Comparison of ENCODE assay signal across 8 cellular contexts in the genomic region with DNA sequence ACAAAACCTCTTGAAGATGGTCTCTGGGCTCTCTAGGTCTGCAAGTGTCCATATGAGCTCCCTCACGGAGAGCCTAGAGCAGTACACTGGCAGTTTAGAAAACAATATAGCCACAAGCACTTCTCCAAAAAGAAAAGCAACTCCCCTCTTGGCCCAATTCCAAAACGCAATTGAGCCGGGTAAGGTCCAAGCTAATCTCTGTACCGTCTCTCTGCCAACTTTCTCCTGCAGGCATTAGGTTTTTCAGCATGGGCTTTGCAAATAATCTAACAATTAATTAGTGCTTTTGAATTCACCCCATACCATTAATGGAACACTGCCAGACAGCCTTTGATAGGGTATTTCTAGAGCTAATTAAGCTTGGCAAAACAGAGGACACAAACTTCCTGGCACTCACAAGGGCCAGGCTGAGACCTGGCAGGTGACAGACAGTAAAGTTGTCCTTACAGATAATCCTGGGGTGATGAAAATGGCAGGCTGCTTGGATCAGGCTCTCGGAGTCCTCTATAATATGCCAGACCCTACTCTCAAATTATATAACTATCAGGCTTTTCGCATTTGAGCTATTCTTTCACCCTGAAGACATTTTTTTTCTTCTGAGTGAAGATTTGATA. TPM values are rescaled to one million over a fixed set of nuclear protein-coding genes. Genes with fewer than 3 reads are reported as not detected.
A peak's percentile ranks its signal among the peaks of the same experiment; 100 is the strongest.
DNase-seq lines count a peak whose midpoint lies in the region; ATAC-seq, FAIRE-seq and TF ChIP-seq lines count a peak whose summit lies in the region.

No MANE protein-coding gene starts in this region.

- H3K4me1 ChIP-seq in parathyroid adenoma = peaks cover 10% of the 10 kb centered on the region

- H3K4me2 ChIP-seq in parathyroid adenoma (ENCODE audit: low read length) = no peak overlapping the region

- H2AFZ ChIP-seq in parathyroid adenoma = peak overlapping the region; percentile 39

- H3K4me3 ChIP-seq in parathyroid adenoma (ENCODE audit: low read depth, low read length) = no peak overlapping the region

- no peak for TF ChIP-seq CTCF in parathyroid adenoma (IDR thresholded peaks at IDR 0.05)

- ATAC-seq in HG02973 (IDR thresholded peaks at IDR 0.05; ENCODE audit: unreplicated experiment) (no peak), GM19328 (IDR thresholded peaks at IDR 0.05; ENCODE audit: unreplicated experiment) (no peak)

- no peaks in the 10 kb centered on the region for H3K27me3 ChIP-seq in parathyroid adenoma (ENCODE audit: control insufficient read depth, insufficient read depth, low read length)

- no peaks in the 10 kb centered on the region for H3K9me3 ChIP-seq in parathyroid adenoma (ENCODE audit: control insufficient read depth, low read length)

- H3K36me3 ChIP-seq in parathyroid adenoma (ENCODE audit: control insufficient read depth, insufficient read depth, low read length) = no peaks in the 10 kb centered on the region

- TF ChIP-seq POLR2A in GM12891 (IDR thresholded peaks at IDR 0.05; ENCODE audit: low read depth, low read length) = no peak

- DNase-seq in GM12891 (ENCODE audit: insufficient read length, low spot score) (peak; percentile 27), NCI-H446 (lab: John Stamatoyannopoulos, UW) (peak; percentile 82 to 96), GDM1 (lab: John Stamatoyannopoulos, UW) (no peak)
- DNase-seq in activated T-cell treated with anti-CD3 and anti-CD28 coated beads, Interleukin-2, amount 50 U/mL, for 48 hours = no peak

- H3K27ac ChIP-seq in parathyroid adenoma = peak overlapping the region; percentile 43

- H3K79me2 ChIP-seq in parathyroid adenoma = no peaks in the 10 kb centered on the region

- FAIRE-seq in GM12891 (lab: Jason Lieb, UNC) (peak; percentile 35), endometrium (lab: Jason Lieb, UNC) (peak; percentile 80)

- no peak overlapping the region for H3K9ac ChIP-seq in parathyroid adenoma

TF ChIP-seq in GM12891, 5 proteins besides CTCF, POLR2A, EP300 and RAD21:
- TF ChIP-seq SPI1 (IDR thresholded peaks at IDR 0.05; ENCODE audit: low read depth, low read length) (peak; percentile 53; the same call in 1 of the 2 replicates), POU2F2 (IDR thresholded peaks at IDR 0.05; ENCODE audit: low read depth, low read length) (no peak)
TF ChIP-seq in GM12891: peak in this region for 1.

RNA-seq across cellular contexts. Expression of gene TGFBR3, which starts 39.8 kb away (rescaled TPM):
- 2.5 TPM for polyA plus RNA-seq in GM12891 (2012; ENCODE audit: low read depth, missing spikeins)

Comparison
In these comparisons a context has a peak if more than half of its experiments do, and no peak if none do; other contexts are left out.
1. DNase-seq: peak in GM12891 (single experiment) and NCI-H446 (2 of 2); none in activated T-cell treated with anti-CD3 and anti-CD28 coated beads, Interleukin-2, amount 50 U/mL, for 48 hours (0 of 2) and GDM1 (single experiment).